Comparison of ENCODE assay signal across 6 cellular contexts in genomic region chr9:9862412-9862811, GRCh38.
"Had no signal": no experiment of that assay in that cellular context is flagged by ENCODE, and none has a peak within 500 bp of the region (broad histone marks: within the 10 kb centered on the region; RNA-seq: fewer than 3 reads in every experiment).

No MANE protein-coding gene starts in this region.

- H3K4me2 ChIP-seq: GM23338 had no signal

- DNase-seq: H9, HCEC 1CT, IMR-90, KG1 had no signal

- H3K4me3 ChIP-seq: GM23338, K562 had no signal

- H2AFZ ChIP-seq: GM23338 had no signal

- ATAC-seq: GM23338, K562 had no signal
